1 cellular context compared by ENCODE assay signal in genomic region chr10:43075612-43076003, GRCh38.
TF ChIP-seq lines count a peak whose summit lies in the region.

No MANE protein-coding gene starts in this region.

TF ChIP-seq in WTC11, 78 proteins besides CTCF, POLR2A, EP300 and RAD21 (continued from another document):
- TF ChIP-seq ELF4 (CRISPR knock-in tag; IDR thresholded peaks at IDR 0.05; ENCODE audit: low read depth): no peak
- TF ChIP-seq RORB (CRISPR knock-in tag; IDR thresholded peaks at IDR 0.05): no peak
- no peak for TF ChIP-seq ZNF219 (CRISPR knock-in tag; IDR thresholded peaks at IDR 0.05; ENCODE audit: borderline replicate concordance)
